8 cellular contexts compared by ENCODE assay signal in genomic region chr10:7407368-7408002, GRCh38. TPM values are rescaled to one million over a fixed set of nuclear protein-coding genes. Genes with fewer than 3 reads are reported as not detected.
A peak's percentile ranks its signal among the peaks of the same experiment; 100 is the strongest.
DNase-seq lines count a peak whose midpoint lies in the region; ATAC-seq and TF ChIP-seq lines count a peak whose summit lies in the region.

No MANE protein-coding gene starts in this region.

- H4K20me1 ChIP-seq in GM23338 (replicated peaks; ENCODE audit: insufficient read depth) (peaks cover 3% of the 10 kb centered on the region; the same call in 1 of the 2 replicates), osteoblast (ENCODE audit: insufficient read depth, low read length) (no peaks in the 10 kb centered on the region)

- H3K4me3 Mint-ChIP-seq in GM23338 = peak overlapping the region; percentile 89
- peak overlapping the region; percentile 98 for H3K4me3 Mint-ChIP-seq in activated naive CD8-positive, alpha-beta T cell treated with anti-CD3 and anti-CD28 coated beads, Interleukin-2, amount 10 ng/mL, durations not matched to agents 7 days and 5 days

- H3F3A ChIP-seq in GM23338 (replicated peaks; ENCODE audit: low read depth) = peaks cover 7% of the 10 kb centered on the region; the same call in 1 of the 2 replicates

- TF ChIP-seq CTCF in GM23338 (conservative IDR thresholded peaks at IDR 0.05; ENCODE audit: low read depth in 2 of 2) (no peak), osteoblast (IDR thresholded peaks at IDR 0.05; ENCODE audit: extremely low read depth, low read depth, low read length) (no peak)

- H3K4me1 ChIP-seq in GM23338 (ENCODE audit: insufficient read depth) (peaks cover 26% of the 10 kb centered on the region), iPS-15b (ENCODE audit: control insufficient read depth, insufficient read depth, low read length) (peaks cover 11% of the 10 kb centered on the region), skeletal muscle satellite cell (ENCODE audit: control insufficient read depth, insufficient read depth, low read length) (peaks cover 30% of the 10 kb centered on the region), osteoblast (ENCODE audit: insufficient read depth, low read length) (no peaks in the 10 kb centered on the region)

- peak overlapping the region; percentile 96 for H3K4me3 ChIP-seq in GM23338
- H3K4me3 ChIP-seq in iPS-15b (ENCODE audit: low read depth, low read length) = peak overlapping the region; percentile 82
- H3K4me3 ChIP-seq in skeletal muscle satellite cell (ENCODE audit: low read length) = peak overlapping the region; percentile 78
- H3K4me3 ChIP-seq in osteoblast (ENCODE audit: insufficient read depth, low read length) = no peak overlapping the region

- no peaks in the 10 kb centered on the region for H3K9me2 ChIP-seq in GM23338 (ENCODE audit: insufficient read depth)

- H2AFZ ChIP-seq in GM23338 (peak overlapping the region; percentile 94), osteoblast (ENCODE audit: low read length) (no peak overlapping the region)

- H3K27me3 ChIP-seq in GM23338 (ENCODE audit: insufficient read depth) (peaks cover 61% of the 10 kb centered on the region), iPS-15b (ENCODE audit: control insufficient read depth, insufficient read depth, low read length) (peaks cover 57% of the 10 kb centered on the region), skeletal muscle satellite cell (ENCODE audit: control insufficient read depth, insufficient read depth, low read length) (peaks cover 44% of the 10 kb centered on the region), osteoblast (ENCODE audit: insufficient read depth, low read length) (peaks cover 35% of the 10 kb centered on the region)

- H3K27ac Mint-ChIP-seq in GM23338 = no peak overlapping the region
- H3K27ac Mint-ChIP-seq in activated naive CD8-positive, alpha-beta T cell treated with anti-CD3 and anti-CD28 coated beads, Interleukin-2, amount 10 ng/mL, durations not matched to agents 7 days and 5 days = peak overlapping the region; percentile 81

- H3K9me3 ChIP-seq in iPS-15b (ENCODE audit: control insufficient read depth, insufficient read depth, low read length) = no peaks in the 10 kb centered on the region
- H3K9me3 ChIP-seq in skeletal muscle satellite cell (replicated peaks; ENCODE audit: low read length) = no peaks in the 10 kb centered on the region
- H3K9me3 ChIP-seq in osteoblast (ENCODE audit: low read depth, low read length) = no peaks in the 10 kb centered on the region

- H3K36me3 ChIP-seq in GM23338 (ENCODE audit: insufficient read depth) = no peaks in the 10 kb centered on the region
- H3K36me3 ChIP-seq in iPS-15b (ENCODE audit: control insufficient read depth, insufficient read depth, low read length) = no peaks in the 10 kb centered on the region
- H3K36me3 ChIP-seq in skeletal muscle satellite cell (ENCODE audit: insufficient read depth, low read length) = no peaks in the 10 kb centered on the region
- H3K36me3 ChIP-seq in osteoblast (ENCODE audit: insufficient read depth, low read length) = no peaks in the 10 kb centered on the region

- H3K79me2 ChIP-seq in GM23338 (replicated peaks; ENCODE audit: insufficient read depth) (peaks cover 60% of the 10 kb centered on the region), osteoblast (ENCODE audit: insufficient read depth, low read length) (no peaks in the 10 kb centered on the region)

- H3K9me3 Mint-ChIP-seq in GM23338 = peaks cover 2% of the 10 kb centered on the region; the same call in 1 of the 3 replicates
- no peaks in the 10 kb centered on the region for H3K9me3 Mint-ChIP-seq in activated naive CD8-positive, alpha-beta T cell treated with anti-CD3 and anti-CD28 coated beads, Interleukin-2, amount 10 ng/mL, durations not matched to agents 7 days and 5 days

- no peaks in the 10 kb centered on the region; the same call in 2 of the 3 replicates for H3K36me3 Mint-ChIP-seq in GM23338 (ENCODE audit: low read depth)
- H3K36me3 Mint-ChIP-seq in activated naive CD8-positive, alpha-beta T cell treated with anti-CD3 and anti-CD28 coated beads, Interleukin-2, amount 10 ng/mL, durations not matched to agents 7 days and 5 days = peaks cover 35% of the 10 kb centered on the region

- DNase-seq in GM23338 (ENCODE audit: low spot score) = peak; percentile 49
- peak; percentile 39 for DNase-seq in activated naive CD8-positive, alpha-beta T cell treated with anti-CD3 and anti-CD28 coated beads, Interleukin-2, amount 10 ng/mL, durations not matched to agents 7 days and 5 days
- no peak for DNase-seq in NCI-H510A treated with DMSO at 0.1 percent for 48 hours (lab: John Stamatoyannopoulos, UW)
- no peak for DNase-seq in osteoblast (ENCODE audit: insufficient read length, low spot score, missing footprints)
- DNase-seq in NCI-H1092 (lab: John Stamatoyannopoulos, UW) = no peak

- H3K9ac ChIP-seq in iPS-15b (ENCODE audit: low read depth, low read length) (peak overlapping the region; percentile 65), skeletal muscle satellite cell (ENCODE audit: low read depth, low read length) (peak overlapping the region; percentile 29)

- POLR2A ChIA-PET in activated naive CD8-positive, alpha-beta T cell treated with anti-CD3 and anti-CD28 coated beads, Interleukin-2, amount 10 ng/mL, durations not matched to agents 7 days and 5 days (lab: Charles Lee) = interaction anchor here (1.0 to 1.7 kb wide), 2 partner anchors 11 to 286 kb away, joined by 3 to 6 read pairs; no protein-coding TSS in a partner anchor

- peaks cover 57% of the 10 kb centered on the region for H3K27me3 Mint-ChIP-seq in GM23338 (ENCODE audit: insufficient read depth, low read depth, poor library complexity)
- peaks cover 6% of the 10 kb centered on the region for H3K27me3 Mint-ChIP-seq in activated naive CD8-positive, alpha-beta T cell treated with anti-CD3 and anti-CD28 coated beads, Interleukin-2, amount 10 ng/mL, durations not matched to agents 7 days and 5 days

- ATAC-seq in GM23338 (no peak), GM19023 (IDR thresholded peaks at IDR 0.05; ENCODE audit: unreplicated experiment) (no peak)
- ATAC-seq in activated naive CD8-positive, alpha-beta T cell treated with anti-CD3 and anti-CD28 coated beads, Interleukin-2, amount 10 ng/mL, durations not matched to agents 7 days and 5 days (ENCODE audit: low read depth) = no peak

- no peak overlapping the region for H3K27ac ChIP-seq in GM23338 (ENCODE audit: low read depth)
- no peak overlapping the region for H3K27ac ChIP-seq in osteoblast (ENCODE audit: low read depth, low read length)

- H3K4me1 Mint-ChIP-seq in GM23338 = peaks cover 31% of the 10 kb centered on the region; the same call in 2 of the 3 replicates
- H3K4me1 Mint-ChIP-seq in activated naive CD8-positive, alpha-beta T cell treated with anti-CD3 and anti-CD28 coated beads, Interleukin-2, amount 10 ng/mL, durations not matched to agents 7 days and 5 days = peaks cover 44% of the 10 kb centered on the region

- H3K4me2 ChIP-seq in GM23338 = peak overlapping the region; percentile 100
- peak overlapping the region; percentile 85 for H3K4me2 ChIP-seq in skeletal muscle satellite cell (ENCODE audit: low read length)
- no peak overlapping the region for H3K4me2 ChIP-seq in osteoblast (ENCODE audit: insufficient read depth, low read length)

TF ChIP-seq in GM23338, 12 proteins besides CTCF, POLR2A, EP300 and RAD21:
- TF ChIP-seq EZH2 (IDR thresholded peaks at IDR 0.05; ENCODE audit: low read depth, unreplicated experiment) = peak; percentile 29
- no peak for TF ChIP-seq POLR2AphosphoS5 (IDR thresholded peaks at IDR 0.05; ENCODE audit: low read depth)

RNA-seq across cellular contexts. Expression of gene SFMBT2, which starts 3.3 kb away (rescaled TPM):
- total RNA-seq in GM23338 (2014; rRNA removed; shearing (Covaris generic)) = 6.7 and 7.4 TPM in 2 replicates
- polyA plus RNA-seq in GM23338 (2016; fragmentation: Nextera tagmentation; extraction: Ambion mirVana) = 2.7 and 2.9 TPM in 2 replicates
- total RNA-seq in activated naive CD8-positive, alpha-beta T cell treated with anti-CD3 and anti-CD28 coated beads, Interleukin-2, amount 10 ng/mL, durations not matched to agents 7 days and 5 days = 10 to 100 TPM; 50.6 to 52.4 TPM
- total RNA-seq in skeletal muscle satellite cell (2012; rRNA removed) = 2.8 and 3.1 TPM in 2 replicates
- total RNA-seq in osteoblast = under 0.01 TPM in 2 replicates

Comparison
In these comparisons a context has a peak if more than half of its experiments do, and no peak if none do; other contexts are left out.
1. DNase-seq: peak in GM23338 (single experiment) and activated naive CD8-positive, alpha-beta T cell treated with anti-CD3 and anti-CD28 coated beads, Interleukin-2, amount 10 ng/mL, durations not matched to agents 7 days and 5 days (single experiment); none in NCI-H510A treated with DMSO at 0.1 percent for 48 hours (single experiment), osteoblast (single experiment) and NCI-H1092 (single experiment).